9 cellular contexts compared by ENCODE assay signal in the genomic region with DNA sequence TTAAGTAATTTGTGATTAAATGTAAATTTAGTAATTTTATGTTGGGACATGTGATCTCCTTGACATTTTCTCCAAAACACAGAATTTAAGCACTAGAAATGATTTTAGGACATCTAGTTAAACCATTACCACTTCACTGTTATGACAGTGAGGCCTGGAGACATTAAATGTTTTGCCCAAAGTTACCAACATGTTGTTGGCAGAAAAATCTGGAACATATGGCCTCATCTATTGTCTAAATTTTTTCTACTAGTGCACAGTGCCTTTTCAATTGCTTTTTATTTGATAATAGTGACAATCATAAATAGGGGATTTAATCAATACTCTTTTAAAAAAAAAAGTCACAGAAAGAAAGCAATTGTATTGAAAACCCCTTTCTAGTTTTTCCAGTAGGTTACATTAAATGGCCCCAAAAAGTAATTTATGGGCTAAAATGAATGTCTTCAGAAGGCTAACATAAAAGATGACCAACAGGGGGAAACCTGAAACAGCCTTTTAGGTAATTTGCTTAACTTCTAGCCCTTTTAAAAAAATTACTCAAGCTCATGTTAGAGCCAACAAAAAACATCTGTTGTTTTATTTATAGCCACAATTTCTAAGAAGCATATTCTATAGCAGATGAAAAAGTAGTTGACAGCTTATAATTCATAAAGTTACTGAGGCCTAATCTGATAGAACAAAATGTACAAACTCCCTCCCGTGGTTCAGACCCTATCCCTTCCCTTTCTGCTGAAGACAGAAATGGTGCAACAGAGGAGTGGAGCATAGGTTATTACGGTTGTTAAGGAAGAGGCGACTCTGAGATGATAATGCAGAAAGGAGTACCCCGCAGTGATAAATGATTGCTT. TPM values are rescaled to one million over a fixed set of nuclear protein-coding genes. Genes with fewer than 3 reads are reported as not detected.
DNase-seq lines count a peak whose midpoint lies in the region; ATAC-seq, FAIRE-seq and TF ChIP-seq lines count a peak whose summit lies in the region.
"Had no signal": no experiment of that assay in that cellular context is flagged by ENCODE, and none has a peak within 500 bp of the region (broad histone marks: within the 10 kb centered on the region; RNA-seq: fewer than 3 reads in every experiment).

No MANE protein-coding gene starts in this region.

- no peaks in the 10 kb centered on the region for H3K9me3 ChIP-seq in kidney (ENCODE audit: control insufficient read depth in 1 of 2, low read length in 2 of 2)

- H3K4me3 ChIP-seq in KMS-11 (IDR thresholded peaks at IDR 0.05; ENCODE audit: insufficient read depth, low read depth, low read length) (no peak overlapping the region), coronary artery (no peak overlapping the region), kidney (ENCODE audit: low read length in 2 of 2) (no peak overlapping the region)

- no peak overlapping the region for H3K27ac ChIP-seq in KMS-11
- H3K27ac ChIP-seq in coronary artery, result peak overlapping the region; percentile 62 to 83
- no peak overlapping the region for H3K27ac ChIP-seq in kidney (ENCODE audit: low read depth in 2 of 2, low read length in 2 of 2)

- DNase-seq in D721Med (ENCODE audit: insufficient read length, low spot score), result no peak
- no peak for DNase-seq in coronary artery (ENCODE audit: low spot score)
- no peak for DNase-seq in omental fat pad (ENCODE audit: low spot score)
- DNase-seq in stimulated activated CD8-positive, alpha-beta memory T cell treated with anti-CD3 and anti-CD28 coated beads, Interleukin-4, amount 100 ng/mL, for 48 hours, result no peak
- DNase-seq in activated naive CD4-positive, alpha-beta T cell treated with anti-CD3 and anti-CD28 coated beads, Interleukin-2, amount 10 ng/mL, durations not matched to agents 7 days and 5 days, result no peak
- no peak for DNase-seq in kidney
- DNase-seq: activated naive CD4-positive, alpha-beta T cell treated with anti-CD3 and anti-CD28 coated beads, Interleukin-2, amount 50 U/mL, for 16 hours had no signal

- peaks cover 18% of the 10 kb centered on the region for H3K36me3 Mint-ChIP-seq in activated naive CD4-positive, alpha-beta T cell treated with anti-CD3 and anti-CD28 coated beads, Interleukin-2, amount 10 ng/mL, durations not matched to agents 7 days and 5 days

- H3K27me3 ChIP-seq in KMS-11 (ENCODE audit: insufficient read depth, low read depth), result no peaks in the 10 kb centered on the region

- no peak overlapping the region for H3K9ac ChIP-seq in KMS-11
- H3K9ac ChIP-seq in kidney (ENCODE audit: low read length in 2 of 2), result no peak overlapping the region

- CTCF ChIA-PET in activated naive CD4-positive, alpha-beta T cell treated with anti-CD3 and anti-CD28 coated beads, Interleukin-2, amount 10 ng/mL, durations not matched to agents 7 days and 5 days (lab: Charles Lee), result interaction anchor here (0.7 to 1.4 kb wide), 5 partner anchors 10 to 411 kb away, joined by 3 to 7 read pairs (median 3); no protein-coding TSS in a partner anchor

- peaks cover 70% of the 10 kb centered on the region for H3K4me1 Mint-ChIP-seq in activated naive CD4-positive, alpha-beta T cell treated with anti-CD3 and anti-CD28 coated beads, Interleukin-2, amount 10 ng/mL, durations not matched to agents 7 days and 5 days

- peak; percentile 83 for ATAC-seq in omental fat pad (ENCODE audit: low FRiP score)
- no peak for ATAC-seq in GM21423 (IDR thresholded peaks at IDR 0.05; ENCODE audit: unreplicated experiment)

- no peaks in the 10 kb centered on the region for H3K36me3 ChIP-seq in KMS-11 (ENCODE audit: insufficient read depth)
- no peaks in the 10 kb centered on the region for H3K36me3 ChIP-seq in kidney (ENCODE audit: control insufficient read depth in 1 of 2, insufficient read depth in 2 of 2, low read length in 2 of 2)

- no peak overlapping the region for H3K27ac Mint-ChIP-seq in activated naive CD4-positive, alpha-beta T cell treated with anti-CD3 and anti-CD28 coated beads, Interleukin-2, amount 10 ng/mL, durations not matched to agents 7 days and 5 days

- H3K27me3 Mint-ChIP-seq in activated naive CD4-positive, alpha-beta T cell treated with anti-CD3 and anti-CD28 coated beads, Interleukin-2, amount 10 ng/mL, durations not matched to agents 7 days and 5 days, result no peaks in the 10 kb centered on the region

- intact Hi-C loops in kidney (cut with DNase I), result no loop called here

- FAIRE-seq in D721Med (lab: Jason Lieb, UNC), result no peak
- FAIRE-seq in kidney (lab: Jason Lieb, UNC), result no peak

- no peak overlapping the region for H2AFZ ChIP-seq in KMS-11 (ENCODE audit: low read depth)

- peaks cover 3% of the 10 kb centered on the region for H3K4me1 ChIP-seq in KMS-11 (ENCODE audit: low read depth, poor library complexity, severe bottlenecking)
- H3K4me1 ChIP-seq in kidney (ENCODE audit: control insufficient read depth in 1 of 2, insufficient read depth in 1 of 2, low read depth in 1 of 2, low read length in 2 of 2), result peaks cover 30 to 36% of the 10 kb centered on the region in 2 donors

- H3K79me2 ChIP-seq in KMS-11 (ENCODE audit: insufficient read depth, low read depth), result no peaks in the 10 kb centered on the region; the same call in 1 of the 2 replicates

- H3K9me3 Mint-ChIP-seq in activated naive CD4-positive, alpha-beta T cell treated with anti-CD3 and anti-CD28 coated beads, Interleukin-2, amount 10 ng/mL, durations not matched to agents 7 days and 5 days, result no peaks in the 10 kb centered on the region

- no peak overlapping the region for H3K4me3 Mint-ChIP-seq in activated naive CD4-positive, alpha-beta T cell treated with anti-CD3 and anti-CD28 coated beads, Interleukin-2, amount 10 ng/mL, durations not matched to agents 7 days and 5 days

- TF ChIP-seq CTCF in D721Med (IDR thresholded peaks at IDR 0.05; ENCODE audit: insufficient read depth, missing control alignments) (peak; percentile 7), KMS-11 (conservative IDR thresholded peaks at IDR 0.05; ENCODE audit: low read depth, low read length) (0 out of 2 replicates have a peak, but pooled peaks have one; percentile 11), coronary artery (IDR thresholded peaks at IDR 0.05) (peak; percentile 6), omental fat pad (IDR thresholded peaks at IDR 0.05) (no peak), kidney (IDR thresholded peaks at IDR 0.05; ENCODE audit: borderline replicate concordance, extremely low read depth, insufficient read depth) (no peak)

- no peak overlapping the region for H3K4me2 ChIP-seq in KMS-11

- no peaks in the 10 kb centered on the region for H4K20me1 ChIP-seq in KMS-11 (ENCODE audit: insufficient read depth)

RNA-seq across cellular contexts. Expression of gene PIK3R1, which starts 45.8 kb away (rescaled TPM):
- total RNA-seq in omental fat pad (100 to 1,000 TPM in 3 of 4 donors, 10 to 100 TPM in 1; 90.5 to 188 (median 148) TPM), kidney (138 TPM)
- 26.6 TPM for polyA plus RNA-seq in kidney (ENCODE audit: insufficient read depth, low read depth, low replicate concordance)

Comparison
In these comparisons a context has a peak if more than half of its experiments do, and no peak if none do; other contexts are left out.
1. CTCF ChIP-seq: peak in D721Med (single experiment), KMS-11 (single experiment) and coronary artery (single experiment); none in omental fat pad (0 of 3) and kidney (single experiment).
2. H3K27ac ChIP-seq: peak in coronary artery (2 of 2); none in KMS-11 (single experiment) and kidney (0 of 2).